27 cellular contexts compared by ENCODE assay signal in the genomic region with DNA sequence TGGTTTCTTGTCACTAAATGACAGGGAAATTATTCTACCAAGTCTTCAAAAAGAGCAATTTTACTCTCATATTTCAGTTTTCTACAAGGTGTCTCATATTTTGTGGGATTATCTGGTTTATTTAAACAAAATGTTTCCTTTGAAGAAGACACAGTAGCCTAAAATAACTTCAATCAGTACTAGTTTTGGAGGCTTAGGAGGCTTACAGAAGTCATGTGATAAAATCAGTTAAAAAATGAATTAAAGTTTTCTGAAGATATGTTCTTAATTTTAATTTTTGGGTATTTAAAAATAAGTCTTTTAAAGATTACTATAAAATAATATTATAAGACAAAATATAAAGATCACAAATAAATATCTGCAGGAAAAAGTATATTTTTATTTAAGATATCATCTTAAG.
"Had no signal": no experiment of that assay in that cellular context is flagged by ENCODE, and none has a peak within 500 bp of the region (broad histone marks: within the 10 kb centered on the region; RNA-seq: fewer than 3 reads in every experiment).

No MANE protein-coding gene starts in this region.

- H3K27ac ChIP-seq: left lung, lower lobe of right lung, ovary, prostate gland, sigmoid colon, tibial nerve, uterus had no signal

- H3K4me3 ChIP-seq: left lung, lower lobe of right lung, ovary, prostate gland, sigmoid colon, smooth muscle cell, tibial nerve, uterus had no signal

- DNase-seq: hippocampal formation; left colon; left lung; lower lobe of right lung; mammary epithelial cell; mesendoderm; naive B cell; natural killer cell; nephron progenitor cell; ovary; posterior cingulate gyrus; retina; right cardiac atrium; sigmoid colon; stimulated activated CD4-positive, alpha-beta T cell treated with anti-CD3 and anti-CD28 coated beads, Interleukin-1b, Interleukin-23, amount 100 ng/mL, for 48 hours; stimulated activated CD4-positive, alpha-beta T cell treated with anti-CD3 and anti-CD28 coated beads, Interleukin-2, amount 100 ng/mL, for 48 hours; stimulated activated CD4-positive, alpha-beta T cell treated with anti-CD3 and anti-CD28 coated beads, Interleukin-4, amount 100 ng/mL, for 4 hours; stimulated activated CD8-positive, alpha-beta memory T cell treated with anti-CD3 and anti-CD28 coated beads, Interleukin-4, amount 100 ng/mL, for 48 hours; stimulated activated naive CD4-positive, alpha-beta T cell treated with Interleukin-2 at 50 U/mL for 16 hours; stimulated activated naive CD8-positive, alpha-beta T cell treated with anti-CD3 and anti-CD28 coated beads, Interleukin-15, amount 100 ng/mL, for 72 hours; substantia nigra; uterus had no signal

- H3K36me3 ChIP-seq: left lung, lower lobe of right lung, ovary, prostate gland, sigmoid colon, tibial nerve, uterus had no signal

- H3K27me3 ChIP-seq: left lung, ovary, sigmoid colon, tibial nerve, uterus had no signal

- H3K4me1 ChIP-seq: left lung, lower lobe of right lung, prostate gland, sigmoid colon, tibial nerve, uterus had no signal

- H3K9me3 ChIP-seq: ovary, prostate gland, uterus had no signal

- ATAC-seq: left colon; left lung; lower lobe of right lung; natural killer cell; right cardiac atrium; stimulated activated memory B cell treated with anti-CD40 and anti-IgM and Interleukin-4, amounts not matched to agents 10 μg/mL and 1 μg/mL and 100 μg/mL, for 72 hours; stimulated activated naive CD8-positive, alpha-beta T cell treated with anti-CD3 and anti-CD28 coated beads, Interleukin-15, amount 100 ng/mL, for 72 hours had no signal

- H3K4me2 ChIP-seq: smooth muscle cell had no signal

- FAIRE-seq: keratinocyte had no signal
